ENCODE assay signal across 1 cellular context in genomic region chr1:201739492-201740085, GRCh38.
TF ChIP-seq lines count a peak whose summit lies in the region.

No MANE protein-coding gene starts in this region.

TF ChIP-seq in HEK293, 187 proteins besides CTCF, POLR2A, EP300 and RAD21 (continued from another document):
- TF ChIP-seq PRDM4 (tag by site-specific recombination; IDR thresholded peaks at IDR 0.05) = no peak
- peak; percentile 65; the same call in 1 of the 2 replicates for TF ChIP-seq PATZ1 (tag by site-specific recombination; IDR thresholded peaks at IDR 0.05)
- TF ChIP-seq ZNF530 (tag by site-specific recombination; IDR thresholded peaks at IDR 0.05; ENCODE audit: low read depth) = no peak
- no peak for TF ChIP-seq ZNF830 (tag by site-specific recombination; IDR thresholded peaks at IDR 0.05; ENCODE audit: low read depth)
- no peak for TF ChIP-seq ZNF292 (tag by site-specific recombination; IDR thresholded peaks at IDR 0.05; ENCODE audit: borderline replicate concordance, low read depth)
- TF ChIP-seq GLIS1 (tag by site-specific recombination; IDR thresholded peaks at IDR 0.05) = peak; percentile 65
- TF ChIP-seq SCRT2 (tag by site-specific recombination; IDR thresholded peaks at IDR 0.05) = no peak
- TF ChIP-seq ZBTB20 (tag by site-specific recombination; IDR thresholded peaks at IDR 0.05) = peak; percentile 31; the same call in 1 of the 2 replicates
- peak; percentile 60; the same call in 1 of the 2 replicates for TF ChIP-seq GLIS2 (tag by site-specific recombination; IDR thresholded peaks at IDR 0.05)
- TF ChIP-seq ZNF792 (tag by site-specific recombination; IDR thresholded peaks at IDR 0.05) = no peak
- 0 out of 2 replicates have a peak, but pooled peaks have one; percentile 10 for TF ChIP-seq ZBTB48 (tag by site-specific recombination; IDR thresholded peaks at IDR 0.05)
- TF ChIP-seq ZNF624 (tag by site-specific recombination; IDR thresholded peaks at IDR 0.05) = no peak
- TF ChIP-seq ATF2 (tag by site-specific recombination; IDR thresholded peaks at IDR 0.05; ENCODE audit: low read depth) = no peak
- TF ChIP-seq ZNF223 (tag by site-specific recombination; IDR thresholded peaks at IDR 0.05) = no peak
- TF ChIP-seq ZSCAN4 (tag by site-specific recombination; IDR thresholded peaks at IDR 0.05) = no peak
- TF ChIP-seq ZNF121 (tag by site-specific recombination; IDR thresholded peaks at IDR 0.05) = no peak
- TF ChIP-seq BCL11B (tag by site-specific recombination; IDR thresholded peaks at IDR 0.05; ENCODE audit: low read depth) = no peak
- no peak for TF ChIP-seq ZNF18 (tag by site-specific recombination; IDR thresholded peaks at IDR 0.05)
- no peak for TF ChIP-seq ZBTB44 (tag by site-specific recombination; IDR thresholded peaks at IDR 0.05)
- TF ChIP-seq ZNF596 (tag by site-specific recombination; IDR thresholded peaks at IDR 0.05) = no peak
- no peak for TF ChIP-seq ZNF274 (IDR thresholded peaks at IDR 0.05; ENCODE audit: low read length)
- no peak for TF ChIP-seq ZNF274 (tag by site-specific recombination; IDR thresholded peaks at IDR 0.05; ENCODE audit: borderline replicate concordance)
- peak; percentile 37; the same call in 1 of the 2 replicates for TF ChIP-seq ZEB2 (tag by site-specific recombination; IDR thresholded peaks at IDR 0.05)
- no peak for TF ChIP-seq SP3 (tag by site-specific recombination; IDR thresholded peaks at IDR 0.05)
- TF ChIP-seq PBX3 (CRISPR knock-in tag; IDR thresholded peaks at IDR 0.05) = no peak
- no peak for TF ChIP-seq ZNF366 (tag by site-specific recombination; conservative IDR thresholded peaks at IDR 0.05)
- no peak for TF ChIP-seq ZNF140 (tag by site-specific recombination; IDR thresholded peaks at IDR 0.05)
- no peak for TF ChIP-seq HOXA7 (CRISPR knock-in tag; IDR thresholded peaks at IDR 0.05; ENCODE audit: borderline replicate concordance)
- TF ChIP-seq ZBTB6 (tag by site-specific recombination; IDR thresholded peaks at IDR 0.05) = 0 out of 2 replicates have a peak, but pooled peaks have one; percentile 18
- TF ChIP-seq ZNF221 (tag by site-specific recombination; IDR thresholded peaks at IDR 0.05; ENCODE audit: borderline replicate concordance) = no peak
- TF ChIP-seq ZNF785 (tag by site-specific recombination; IDR thresholded peaks at IDR 0.05) = no peak
- TF ChIP-seq ZFP69B (tag by site-specific recombination; IDR thresholded peaks at IDR 0.05) = no peak
- no peak for TF ChIP-seq ZBTB21 (tag by site-specific recombination; IDR thresholded peaks at IDR 0.05)
- no peak for TF ChIP-seq ZNF707 (tag by site-specific recombination; IDR thresholded peaks at IDR 0.05)
- TF ChIP-seq ZNF555 (tag by site-specific recombination; conservative IDR thresholded peaks at IDR 0.05) = no peak
- TF ChIP-seq REPIN1 (tag by site-specific recombination; IDR thresholded peaks at IDR 0.05; ENCODE audit: low read depth) = no peak
